12 cellular contexts compared by ENCODE assay signal in genomic region chr17:8856869-8857575, GRCh38. TPM values are rescaled to one million over a fixed set of nuclear protein-coding genes. Genes with fewer than 3 reads are reported as not detected.
DNase-seq lines count a peak whose midpoint lies in the region; ATAC-seq, FAIRE-seq and TF ChIP-seq lines count a peak whose summit lies in the region.
"Had no signal": no experiment of that assay in that cellular context is flagged by ENCODE, and none has a peak within 500 bp of the region (broad histone marks: within the 10 kb centered on the region; RNA-seq: fewer than 3 reads in every experiment).

No MANE protein-coding gene starts in this region.

- no peak for TF ChIP-seq POLR2A in A549 (IDR thresholded peaks at IDR 0.05; ENCODE audit: low read length)

- TF ChIP-seq EP300 in A549 (IDR thresholded peaks at IDR 0.05) = no peak

- H4K20me1 ChIP-seq in OCI-LY7 (ENCODE audit: insufficient read depth, low read length) = no peaks in the 10 kb centered on the region

- no peaks in the 10 kb centered on the region for H3K79me2 ChIP-seq in OCI-LY7 (ENCODE audit: insufficient read depth, low read depth, low read length)

- intact Hi-C loops in OCI-LY7 (cut with micrococcal nuclease; ENCODE audit: unreplicated experiment) (no loop called here), left ventricle myocardium inferior (cut with micrococcal nuclease) (no loop called here)

- H3K9me3 ChIP-seq in A549 (no peaks in the 10 kb centered on the region), OCI-LY7 (ENCODE audit: low read length) (no peaks in the 10 kb centered on the region), left ventricle myocardium inferior (replicated peaks) (no peaks in the 10 kb centered on the region)
- H3K9me3 ChIP-seq: stomach had no signal

- POLR2A ChIA-PET in A549 (lab: Yijun Ruan, JAX) (no interaction called here), OCI-LY7 (lab: Charles Lee) (no interaction called here)

- no peaks in the 10 kb centered on the region for H3K27me3 ChIP-seq in left ventricle myocardium inferior (ENCODE audit: low read depth)
- H3K27me3 ChIP-seq in foreskin keratinocyte = no peaks in the 10 kb centered on the region

- TF ChIP-seq RAD21 in A549 (conservative IDR thresholded peaks at IDR 0.05 in 1 of 2, IDR thresholded peaks at IDR 0.05 in 1 of 2) = no peak

- H3K4me2 ChIP-seq in A549 (peak overlapping the region; percentile 39), OCI-LY7 (ENCODE audit: low read length) (peak overlapping the region; percentile 45)

- H2AFZ ChIP-seq in OCI-LY7 (ENCODE audit: low read length) = no peak overlapping the region

- DNase-seq in A549 (ENCODE audit: low read depth in 1 of 2, low spot score in 1 of 2) = no peak
- no peak for DNase-seq in GM12864 (ENCODE audit: low read depth)
- DNase-seq in OCI-LY7 (ENCODE audit: low spot score) = no peak
- no peak for DNase-seq in left ventricle myocardium inferior
- DNase-seq in foreskin keratinocyte = no peak
- DNase-seq in KBM-7 = no peak
- DNase-seq: HCEC 1CT, left colon, stomach had no signal

- TF ChIP-seq CTCF in A549 (IDR thresholded peaks at IDR 0.05) (no peak), GM12864 (IDR thresholded peaks at IDR 0.05; ENCODE audit: low read depth, low read length, missing control alignments) (no peak), OCI-LY7 (conservative IDR thresholded peaks at IDR 0.05; ENCODE audit: low read length) (no peak), left ventricle myocardium inferior (IDR thresholded peaks at IDR 0.05; ENCODE audit: borderline replicate concordance) (no peak), foreskin keratinocyte (conservative IDR thresholded peaks at IDR 0.05) (no peak)

- H3K4me3 ChIP-seq in A549 (no peak overlapping the region), GM12864 (ENCODE audit: low read depth, low read length) (peak overlapping the region; percentile 24; the same call in 1 of the 2 replicates), OCI-LY7 (ENCODE audit: low read depth, low read length, poor library complexity, severe bottlenecking) (peak overlapping the region; percentile 26), left ventricle myocardium inferior (no peak overlapping the region)
- H3K4me3 ChIP-seq: stomach had no signal

- no peak overlapping the region for H3K27ac ChIP-seq in A549
- H3K27ac ChIP-seq in OCI-LY7 (ENCODE audit: low read depth, low read length, poor library complexity, severe bottlenecking) = no peak overlapping the region
- peak overlapping the region; percentile 72 for H3K27ac ChIP-seq in left ventricle myocardium inferior (replicated peaks)
- no peak overlapping the region for H3K27ac ChIP-seq in foreskin keratinocyte
- H3K27ac ChIP-seq: stomach had no signal

- no peak for FAIRE-seq in A549 (lab: Jason Lieb, UNC)

- ATAC-seq in A549 = no peak
- ATAC-seq in GM18519 (IDR thresholded peaks at IDR 0.05; ENCODE audit: low FRiP score, unreplicated experiment) = no peak
- no peak for ATAC-seq in foreskin keratinocyte
- ATAC-seq in GM19397 (IDR thresholded peaks at IDR 0.05; ENCODE audit: unreplicated experiment) = no peak
- ATAC-seq: left colon had no signal

- no peaks in the 10 kb centered on the region for H3K9me2 ChIP-seq in OCI-LY7 (ENCODE audit: insufficient read depth, low read length)

- H3K36me3 ChIP-seq in OCI-LY7 (ENCODE audit: insufficient read depth, low read length) (no peaks in the 10 kb centered on the region), left ventricle myocardium inferior (no peaks in the 10 kb centered on the region)
- H3K36me3 ChIP-seq: stomach had no signal

- BruUV-seq in OCI-LY7 (replicated peaks; lab: Mats Ljungman, UMichigan) = no TSS peak

- H3K4me1 ChIP-seq in A549 (peaks cover 8% of the 10 kb centered on the region; the same call in 1 of the 3 replicates), OCI-LY7 (ENCODE audit: insufficient read depth, low read length, poor library complexity, severe bottlenecking) (peaks cover 36% of the 10 kb centered on the region), left ventricle myocardium inferior (peaks cover 30% of the 10 kb centered on the region), foreskin keratinocyte (peaks cover 3% of the 10 kb centered on the region)

- 40% methylated on average over 14 of the region's 14 CpGs for WGBS in A549 (ENCODE audit: missing lambda C conversion rate)

- in situ Hi-C loops in KBM-7 (cut with MboI; ENCODE audit: low pct_unique_long_range_greater_than_20kb, low sequenced_read_pairs) = no loop called here

- CTCF ChIA-PET in A549 (lab: Yijun Ruan, JAX) = interaction anchor here (0.7 to 1.0 kb wide), 2 partner anchors 31 to 71 kb away, joined by 3 to 4 read pairs; no protein-coding TSS in a partner anchor
- CTCF ChIA-PET in OCI-LY7 (lab: Charles Lee; ENCODE audit: unreplicated experiment) = no interaction called here

TF ChIP-seq in A549, 52 proteins besides CTCF, POLR2A, EP300 and RAD21:
- TF ChIP-seq MAFK (IDR thresholded peaks at IDR 0.05; ENCODE audit: partially characterized antibody) = peak; percentile 29
- TF ChIP-seq, protein P1, sequence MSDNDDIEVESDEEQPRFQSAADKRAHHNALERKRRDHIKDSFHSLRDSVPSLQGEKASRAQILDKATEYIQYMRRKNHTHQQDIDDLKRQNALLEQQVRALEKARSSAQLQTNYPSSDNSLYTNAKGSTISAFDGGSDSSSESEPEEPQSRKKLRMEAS (IDR thresholded peaks at IDR 0.05) = no peak

RNA-seq across cellular contexts. Expression of gene PIK3R6, which starts 10.5 kb away (rescaled TPM):
- polyA plus RNA-seq in A549 (2011; rRNA removed) (not detected in 2 replicates), A549 (2017; fragmentation: RNase III; extraction: RNeasy Plus Mini Kit Qiagen cat#74134 plus additional on column Dnase treatment) (not detected in 3 replicates), foreskin keratinocyte (not detected in 2 replicates)
- polyA plus RNA-seq in A549 (2012; cell fraction: cytosol; rRNA removed) = not detected in 2 replicates
- polyA plus RNA-seq in A549 (2012; cell fraction: nucleus; rRNA removed) = 0.01 TPM in 1 of 2 replicates, not detected in the other
- polyA minus RNA-seq in A549 (2011; rRNA and poly(A)+ RNA removed) = not detected in 2 replicates
- total RNA-seq in OCI-LY7 (2014; rRNA removed; shearing (Covaris generic)) = not detected in 2 replicates
- total RNA-seq in OCI-LY7 (2022) (not detected in 2 replicates), left ventricle myocardium inferior (1.2 TPM), foreskin keratinocyte (not detected in 2 replicates)

RNA-seq across cellular contexts. Expression of gene MFSD6L, which starts 57.9 kb away (rescaled TPM):
- polyA plus RNA-seq in A549 (2011; rRNA removed) = not detected in 2 replicates
- polyA plus RNA-seq in A549 (2012; cell fraction: cytosol; rRNA removed) = not detected in 2 replicates
- polyA plus RNA-seq in A549 (2012; cell fraction: nucleus; rRNA removed) = not detected in 2 replicates
- polyA plus RNA-seq in A549 (2017; fragmentation: RNase III; extraction: RNeasy Plus Mini Kit Qiagen cat#74134 plus additional on column Dnase treatment) = not detected in 3 replicates
- polyA minus RNA-seq in A549 (2011; rRNA and poly(A)+ RNA removed) = not detected in 2 replicates
- not detected in 2 replicates for total RNA-seq in OCI-LY7 (2014; rRNA removed; shearing (Covaris generic))
- not detected in 2 replicates for total RNA-seq in OCI-LY7 (2022)
- not detected for total RNA-seq in left ventricle myocardium inferior
- not detected in 2 replicates for total RNA-seq in foreskin keratinocyte
- polyA plus RNA-seq in foreskin keratinocyte = not detected in 2 replicates
- total RNA-seq: activated CD8-positive, alpha-beta memory T cell treated with anti-CD3 and anti-CD28 coated beads for 36 hours had no signal

Comparison
In these comparisons a context has a peak if more than half of its experiments do, and no peak if none do; other contexts are left out.
1. H3K4me3 ChIP-seq: peak in GM12864 (single experiment) and OCI-LY7 (single experiment); none in A549 (single experiment) and left ventricle myocardium inferior (single experiment).